ENCODE assay signal across 15 cellular contexts in the genomic region with DNA sequence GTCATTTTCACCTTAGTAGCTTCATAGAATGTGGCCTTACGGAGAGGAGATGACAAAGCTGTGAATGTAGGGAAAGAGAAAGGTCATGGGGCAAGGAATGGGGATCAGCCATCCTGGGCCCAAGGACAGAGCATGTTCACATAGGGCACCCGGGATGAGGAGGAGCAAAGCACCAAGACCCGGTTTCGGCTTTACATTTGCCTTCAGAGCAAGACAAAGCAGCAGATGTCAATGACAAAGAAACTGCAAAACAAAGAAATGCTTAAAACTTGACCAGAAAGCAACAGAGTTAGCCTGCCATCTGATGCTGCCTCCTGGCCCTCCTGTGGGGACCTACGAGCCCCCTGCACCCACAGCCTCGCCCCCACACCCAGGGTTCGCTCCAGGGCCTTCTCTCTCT.
A peak's percentile ranks its signal among the peaks of the same experiment; 100 is the strongest.
DNase-seq lines count a peak whose midpoint lies in the region; ATAC-seq and TF ChIP-seq lines count a peak whose summit lies in the region.
"Had no signal": no experiment of that assay in that cellular context is flagged by ENCODE, and none has a peak within 500 bp of the region (broad histone marks: within the 10 kb centered on the region; RNA-seq: fewer than 3 reads in every experiment).

No MANE protein-coding gene starts in this region.

- H3K36me3 Mint-ChIP-seq in activated T-cell treated with anti-CD3 and anti-CD28 coated beads, Interleukin-2, amount 50 U/mL, for 24 hours (ENCODE audit: low read depth), result no peaks in the 10 kb centered on the region
- no peaks in the 10 kb centered on the region; a peak in 1 of 7 replicates for H3K36me3 Mint-ChIP-seq in H9 (ENCODE audit: insufficient read depth in 1 of 3, low read depth in 3 of 3)
- H3K36me3 Mint-ChIP-seq in central memory CD8-positive, alpha-beta T cell (ENCODE audit: insufficient read depth), result peaks cover 12% of the 10 kb centered on the region
- peaks cover 17% of the 10 kb centered on the region for H3K36me3 Mint-ChIP-seq in stimulated activated effector memory CD8-positive, alpha-beta T cell treated with anti-CD3 and anti-CD28 coated beads, Interleukin-12 subunit alpha, Interleukin-12 subunit beta, amount 100 ng/mL, for 72 hours

- no peaks in the 10 kb centered on the region for H3K79me2 ChIP-seq in H9 (ENCODE audit: insufficient read depth, low read length)

- peak overlapping the region; percentile 27 for H4K91ac ChIP-seq in H9 (ENCODE audit: insufficient read length, low read depth, low read length)
- H4K91ac ChIP-seq in neuronal stem cell (ENCODE audit: low read depth, low read length, poor library complexity), result no peak overlapping the region

- H3K79me1 ChIP-seq in H9 (ENCODE audit: insufficient read depth, low read depth, low read length, poor library complexity, severe bottlenecking), result no peaks in the 10 kb centered on the region
- H3K79me1 ChIP-seq in neuronal stem cell (ENCODE audit: low read depth, low read length), result no peaks in the 10 kb centered on the region

- H2BK120ac ChIP-seq in H9 (ENCODE audit: low read depth, low read length, poor library complexity, severe bottlenecking) (no peak overlapping the region), neuronal stem cell (ENCODE audit: low read depth, low read length) (no peak overlapping the region)

- H3K4ac ChIP-seq in H9 (ENCODE audit: low read depth, low read length), result no peak overlapping the region
- no peak overlapping the region for H3K4ac ChIP-seq in neuronal stem cell (ENCODE audit: low read length)

- no peak overlapping the region for H2BK20ac ChIP-seq in H9 (ENCODE audit: low read depth, low read length, poor library complexity, severe bottlenecking)

- no peak for ATAC-seq in central memory CD8-positive, alpha-beta T cell (replicated peaks; ENCODE audit: extremely low read depth, poor library complexity, severe bottlenecking)
- ATAC-seq in stimulated activated effector memory CD8-positive, alpha-beta T cell treated with anti-CD3 and anti-CD28 coated beads, Interleukin-12 subunit alpha, Interleukin-12 subunit beta, amount 100 ng/mL, for 72 hours, result no peak
- ATAC-seq in GM18873 (IDR thresholded peaks at IDR 0.05; ENCODE audit: low FRiP score, unreplicated experiment), result no peak

- no peaks in the 10 kb centered on the region for H3K36me3 ChIP-seq in neuronal stem cell (replicated peaks in 1 of 2; ENCODE audit: control insufficient read depth in 2 of 2, insufficient read depth in 2 of 2, low read length in 2 of 2)
- H3K36me3 ChIP-seq: Peyer's patch had no signal

- H3T11ph ChIP-seq in H9 (ENCODE audit: low read length), result no peak overlapping the region

- peaks cover 57% of the 10 kb centered on the region for H3K4me1 Mint-ChIP-seq in activated T-cell treated with anti-CD3 and anti-CD28 coated beads, Interleukin-2, amount 50 U/mL, for 24 hours (ENCODE audit: low read depth)
- peaks cover 71 to 85% of the 10 kb centered on the region in 2 experiments for H3K4me1 Mint-ChIP-seq in H9
- H3K4me1 Mint-ChIP-seq in central memory CD8-positive, alpha-beta T cell, result peaks cover 76% of the 10 kb centered on the region
- H3K4me1 Mint-ChIP-seq in stimulated activated effector memory CD8-positive, alpha-beta T cell treated with anti-CD3 and anti-CD28 coated beads, Interleukin-12 subunit alpha, Interleukin-12 subunit beta, amount 100 ng/mL, for 72 hours, result peaks cover 61% of the 10 kb centered on the region

- H3K4me2 ChIP-seq in H9 (ENCODE audit: insufficient read depth, insufficient read length, low read length) (no peak overlapping the region), neuronal stem cell (ENCODE audit: insufficient read depth, low read length, poor library complexity, severe bottlenecking) (no peak overlapping the region)

- H3K18ac ChIP-seq in H9 (ENCODE audit: insufficient read length, low read depth, low read length), result no peak overlapping the region
- no peak overlapping the region for H3K18ac ChIP-seq in neuronal stem cell (ENCODE audit: low read length)

- H3K56ac ChIP-seq in H9 (ENCODE audit: insufficient read length, low read depth, low read length), result no peak overlapping the region

- no peak overlapping the region for H4K5ac ChIP-seq in H9 (ENCODE audit: insufficient read length, low read depth, low read length)

- H3K9me3 ChIP-seq in H9 (ENCODE audit: control insufficient read depth, low read depth, low read length), result no peaks in the 10 kb centered on the region
- no peaks in the 10 kb centered on the region for H3K9me3 ChIP-seq in neuronal stem cell (replicated peaks in 1 of 2; ENCODE audit: control insufficient read depth in 2 of 2, insufficient read depth in 1 of 2, low read depth in 1 of 2, low read length in 2 of 2)
- H3K9me3 ChIP-seq: Peyer's patch had no signal

- H2AFZ ChIP-seq in H9 (ENCODE audit: low read length) (no peak overlapping the region), neuronal stem cell (ENCODE audit: low read length) (no peak overlapping the region)

- H2BK5ac ChIP-seq in H9 (ENCODE audit: insufficient read length, low read length), result no peak overlapping the region
- no peak overlapping the region for H2BK5ac ChIP-seq in neuronal stem cell (ENCODE audit: low read length)

- no peaks in the 10 kb centered on the region for H3K9me3 Mint-ChIP-seq in activated T-cell treated with anti-CD3 and anti-CD28 coated beads, Interleukin-2, amount 50 U/mL, for 24 hours
- H3K9me3 Mint-ChIP-seq in H9, result no peaks in the 10 kb centered on the region
- H3K9me3 Mint-ChIP-seq in central memory CD8-positive, alpha-beta T cell, result no peaks in the 10 kb centered on the region
- H3K9me3 Mint-ChIP-seq in stimulated activated effector memory CD8-positive, alpha-beta T cell treated with anti-CD3 and anti-CD28 coated beads, Interleukin-12 subunit alpha, Interleukin-12 subunit beta, amount 100 ng/mL, for 72 hours, result no peaks in the 10 kb centered on the region

- H3K27me3 ChIP-seq in H9 (ENCODE audit: insufficient read depth, low read length) (no peaks in the 10 kb centered on the region), neuronal stem cell (ENCODE audit: control insufficient read depth in 3 of 3, insufficient read depth in 3 of 3, low read depth in 1 of 3, low read length in 3 of 3) (no peaks in the 10 kb centered on the region)
- H3K27me3 ChIP-seq: Peyer's patch had no signal

- no peak overlapping the region for H3K27ac ChIP-seq in H9 (ENCODE audit: insufficient read length, low read depth, low read length)
- H3K27ac ChIP-seq in neuronal stem cell (replicated peaks; ENCODE audit: low read length), result no peak overlapping the region
- H3K27ac ChIP-seq: Peyer's patch had no signal

- no peak overlapping the region for H3K9ac ChIP-seq in H9 (ENCODE audit: extremely low read depth, insufficient read length, low read length)
- no peak overlapping the region for H3K9ac ChIP-seq in neuronal stem cell (ENCODE audit: low read depth, low read length, poor library complexity)

- H4K20me1 ChIP-seq in H9 (ENCODE audit: control insufficient read depth, insufficient read depth, insufficient read length), result no peaks in the 10 kb centered on the region

- H3K4me1 ChIP-seq in H9 (ENCODE audit: insufficient read depth, low read length) (peaks cover 18% of the 10 kb centered on the region; the same call in 1 of the 2 replicates), neuronal stem cell (ENCODE audit: control insufficient read depth in 2 of 2, insufficient read depth in 1 of 2, low read depth in 1 of 2, low read length in 2 of 2) (peaks cover 10 to 29% of the 10 kb centered on the region in 2 donors)
- H3K4me1 ChIP-seq: Peyer's patch had no signal

- no CpG with 5 or more reads among the region's 7 CpGs for WGBS in H9 (ENCODE audit: extremely low coverage, insufficient read length, low lambda C conversion rate)
- WGBS in neuronal stem cell (ENCODE audit: extremely low coverage in 2 of 2, insufficient read length in 2 of 2, insufficient replicate concordance in 1 of 2), 2 donors, result no CpG with 5 or more reads among the region's 7 CpGs

- H3K23me2 ChIP-seq in H9 (ENCODE audit: insufficient read length, low read depth, low read length, poor library complexity, severe bottlenecking), result no peaks in the 10 kb centered on the region

- no peak overlapping the region for H3K4me3 ChIP-seq in neuronal stem cell (ENCODE audit: low read length in 2 of 2)
- H3K4me3 ChIP-seq: Peyer's patch had no signal

- H3K14ac ChIP-seq in H9 (ENCODE audit: insufficient read depth, low read length) (peak overlapping the region; percentile 0; the same call in 1 of the 2 replicates), neuronal stem cell (ENCODE audit: low read length) (no peak overlapping the region)

- H2BK12ac ChIP-seq in H9 (ENCODE audit: insufficient read length, low read depth, low read length) (no peak overlapping the region), neuronal stem cell (ENCODE audit: low read length) (no peak overlapping the region)

- H3K27ac Mint-ChIP-seq in activated T-cell treated with anti-CD3 and anti-CD28 coated beads, Interleukin-2, amount 50 U/mL, for 24 hours, result peak overlapping the region; percentile 77
- H3K27ac Mint-ChIP-seq in H9, result peak overlapping the region; percentile 85 to 90 (median 88); a peak in 5 of 7 replicates
- peak overlapping the region; percentile 14 for H3K27ac Mint-ChIP-seq in central memory CD8-positive, alpha-beta T cell (ENCODE audit: low read depth)
- peak overlapping the region; percentile 69 for H3K27ac Mint-ChIP-seq in stimulated activated effector memory CD8-positive, alpha-beta T cell treated with anti-CD3 and anti-CD28 coated beads, Interleukin-12 subunit alpha, Interleukin-12 subunit beta, amount 100 ng/mL, for 72 hours

- no peaks in the 10 kb centered on the region for H3K27me3 Mint-ChIP-seq in activated T-cell treated with anti-CD3 and anti-CD28 coated beads, Interleukin-2, amount 50 U/mL, for 24 hours
- H3K27me3 Mint-ChIP-seq in H9 (ENCODE audit: low read depth), result no peaks in the 10 kb centered on the region; the same call in 1 of the 2 replicates
- H3K27me3 Mint-ChIP-seq in central memory CD8-positive, alpha-beta T cell, result no peaks in the 10 kb centered on the region

- no peak overlapping the region for H3K23ac ChIP-seq in H9 (ENCODE audit: insufficient read length, low read depth, low read length)
- H3K23ac ChIP-seq in neuronal stem cell (ENCODE audit: low read depth, low read length, poor library complexity), result no peak overlapping the region

- H2AK5ac ChIP-seq in H9 (ENCODE audit: insufficient read length, low read length) (no peak overlapping the region), neuronal stem cell (ENCODE audit: low read depth, low read length) (no peak overlapping the region)

- H2BK15ac ChIP-seq in H9 (ENCODE audit: low read depth, low read length) (no peak overlapping the region), neuronal stem cell (ENCODE audit: low read length) (no peak overlapping the region)

- H3K4me3 Mint-ChIP-seq in activated T-cell treated with anti-CD3 and anti-CD28 coated beads, Interleukin-2, amount 50 U/mL, for 24 hours, result no peak overlapping the region
- H3K4me3 Mint-ChIP-seq in H9, result peak overlapping the region in 1 of 2 experiments; percentile 38; a peak in 2 of 5 replicates
- H3K4me3 Mint-ChIP-seq in central memory CD8-positive, alpha-beta T cell, result no peak overlapping the region
- H3K4me3 Mint-ChIP-seq in stimulated activated effector memory CD8-positive, alpha-beta T cell treated with anti-CD3 and anti-CD28 coated beads, Interleukin-12 subunit alpha, Interleukin-12 subunit beta, amount 100 ng/mL, for 72 hours, result no peak overlapping the region

- H4K8ac ChIP-seq in H9 (replicated peaks; ENCODE audit: insufficient read length, low read depth, low read length) (no peak overlapping the region), neuronal stem cell (ENCODE audit: low read depth, low read length) (no peak overlapping the region)

- no peak for DNase-seq in activated T-cell treated with anti-CD3 and anti-CD28 coated beads, Interleukin-2, amount 50 U/mL, for 24 hours
- no peak for DNase-seq in activated T-cell treated with anti-CD3 and anti-CD28 coated beads, Interleukin-2, amount 50 U/mL, for 48 hours
- peak; percentile 60 for DNase-seq in H9
- no peak for DNase-seq in central memory CD8-positive, alpha-beta T cell (ENCODE audit: low spot score in 2 of 2)
- DNase-seq in stimulated activated effector memory CD8-positive, alpha-beta T cell treated with anti-CD3 and anti-CD28 coated beads, Interleukin-12 subunit alpha, Interleukin-12 subunit beta, amount 100 ng/mL, for 72 hours (ENCODE audit: low spot score in 2 of 2), result no peak
- no peak for DNase-seq in germinal center (ENCODE audit: low spot score)
- DNase-seq in neuronal stem cell (ENCODE audit: low spot score), result no peak
- DNase-seq: C1 segment of cervical spinal cord, GOT3, IMR-90, NCI-H1930, NCI-H2171, Peyer's patch, SHP77 had no signal

- TF ChIP-seq CTCF in H9 (conservative IDR thresholded peaks at IDR 0.05), result no peak

Comparison
In these comparisons a context has a peak if more than half of its experiments do, and no peak if none do; other contexts are left out.
1. H3K27ac Mint-ChIP-seq: peak in every context shown above with its lines; median percentile 88 in H9; 77 in activated T-cell treated with anti-CD3 and anti-CD28 coated beads, Interleukin-2, amount 50 U/mL, for 24 hours; 69 in stimulated activated effector memory CD8-positive, alpha-beta T cell treated with anti-CD3 and anti-CD28 coated beads, Interleukin-12 subunit alpha, Interleukin-12 subunit beta, amount 100 ng/mL, for 72 hours; 14 in central memory CD8-positive, alpha-beta T cell.